In genomic region chr12:12810507-12811143, GRCh38 we compare ENCODE assay signal across 16 cellular contexts. TPM values are rescaled to one million over a fixed set of nuclear protein-coding genes. Genes with fewer than 3 reads are reported as not detected.
DNase-seq lines count a peak whose midpoint lies in the region; ATAC-seq lines count a peak whose summit lies in the region.
"Had no signal": no experiment of that assay in that cellular context is flagged by ENCODE, and none has a peak within 500 bp of the region (broad histone marks: within the 10 kb centered on the region; RNA-seq: fewer than 3 reads in every experiment).

No MANE protein-coding gene starts in this region.

- H3K36me3 Mint-ChIP-seq in activated naive CD4-positive, alpha-beta T cell treated with anti-CD3 and anti-CD28 coated beads, Interleukin-2, amount 10 ng/mL, durations not matched to agents 7 days and 5 days = peaks cover 21% of the 10 kb centered on the region
- H3K36me3 Mint-ChIP-seq in activated naive CD4-positive, alpha-beta T cell treated with anti-CD3 and anti-CD28 coated beads, Interleukin-2, amount 50 U/mL, for 72 hours = peaks cover 15 to 19% of the 10 kb centered on the region in 2 donors
- H3K36me3 Mint-ChIP-seq in T-cell = peaks cover 16% of the 10 kb centered on the region
- H3K36me3 Mint-ChIP-seq in stimulated activated memory B cell treated with anti-CD40 and anti-IgM and Interleukin-4, amounts not matched to agents 10 μg/mL and 1 μg/mL and 100 μg/mL, for 72 hours = peaks cover 5% of the 10 kb centered on the region

- H3K27ac Mint-ChIP-seq in activated naive CD4-positive, alpha-beta T cell treated with anti-CD3 and anti-CD28 coated beads, Interleukin-2, amount 10 ng/mL, durations not matched to agents 7 days and 5 days = peak overlapping the region; percentile 74
- no peak overlapping the region for H3K27ac Mint-ChIP-seq in activated naive CD4-positive, alpha-beta T cell treated with anti-CD3 and anti-CD28 coated beads, Interleukin-2, amount 50 U/mL, for 72 hours
- peak overlapping the region; percentile 75 to 80 for H3K27ac Mint-ChIP-seq in T-cell
- H3K27ac Mint-ChIP-seq in stimulated activated memory B cell treated with anti-CD40 and anti-IgM and Interleukin-4, amounts not matched to agents 10 μg/mL and 1 μg/mL and 100 μg/mL, for 72 hours = peak overlapping the region; percentile 18
- H3K27ac Mint-ChIP-seq: effector memory CD8-positive, alpha-beta T cell; T-helper 1 cell treated with Interleukin-12 subunit alpha and Interleukin-12 subunit beta and Interleukin-4 antibody, amounts not matched to agents 30 μg/mL and 1 μg/mL, for 36 hours had no signal

- H3K4me1 Mint-ChIP-seq in activated naive CD4-positive, alpha-beta T cell treated with anti-CD3 and anti-CD28 coated beads, Interleukin-2, amount 10 ng/mL, durations not matched to agents 7 days and 5 days = peaks cover 85% of the 10 kb centered on the region
- peaks cover 68 to 72% (median 72%) of the 10 kb centered on the region in 3 donors for H3K4me1 Mint-ChIP-seq in T-cell
- H3K4me1 Mint-ChIP-seq in stimulated activated memory B cell treated with anti-CD40 and anti-IgM and Interleukin-4, amounts not matched to agents 10 μg/mL and 1 μg/mL and 100 μg/mL, for 72 hours = peaks cover 73% of the 10 kb centered on the region

- ATAC-seq in activated naive CD4-positive, alpha-beta T cell treated with anti-CD3 and anti-CD28 coated beads, Interleukin-2, amount 50 U/mL, for 72 hours = no peak
- ATAC-seq in T-cell (replicated peaks in 1 of 4) (no peak), GM18861 (IDR thresholded peaks at IDR 0.05; ENCODE audit: unreplicated experiment) (no peak), HG02885 (IDR thresholded peaks at IDR 0.05; ENCODE audit: poor library complexity, unreplicated experiment) (no peak)
- ATAC-seq in stimulated activated memory B cell treated with anti-CD40 and anti-IgM and Interleukin-4, amounts not matched to agents 10 μg/mL and 1 μg/mL and 100 μg/mL, for 72 hours = no peak
- ATAC-seq: effector memory CD8-positive, alpha-beta T cell; sciatic nerve had no signal

- CTCF ChIA-PET in activated naive CD4-positive, alpha-beta T cell treated with anti-CD3 and anti-CD28 coated beads, Interleukin-2, amount 10 ng/mL, durations not matched to agents 7 days and 5 days (lab: Charles Lee) = interaction anchor here (0.6 to 1.3 kb wide), 2 partner anchors 21 to 440 kb away, joined by 3 to 6 read pairs; no protein-coding TSS in a partner anchor
- CTCF ChIA-PET in T-cell (lab: Charles Lee) = interaction anchor here (0.7 to 5.3 kb wide), 3 partner anchors 21 to 24 kb away, joined by 3 to 48 read pairs (median 4); no protein-coding TSS in a partner anchor

- H3K27me3 Mint-ChIP-seq in activated naive CD4-positive, alpha-beta T cell treated with anti-CD3 and anti-CD28 coated beads, Interleukin-2, amount 10 ng/mL, durations not matched to agents 7 days and 5 days = no peaks in the 10 kb centered on the region
- H3K27me3 Mint-ChIP-seq in T-cell = no peaks in the 10 kb centered on the region
- no peaks in the 10 kb centered on the region for H3K27me3 Mint-ChIP-seq in stimulated activated memory B cell treated with anti-CD40 and anti-IgM and Interleukin-4, amounts not matched to agents 10 μg/mL and 1 μg/mL and 100 μg/mL, for 72 hours
- H3K27me3 Mint-ChIP-seq: effector memory CD8-positive, alpha-beta T cell had no signal

- H3K4me3 Mint-ChIP-seq in activated naive CD4-positive, alpha-beta T cell treated with anti-CD3 and anti-CD28 coated beads, Interleukin-2, amount 10 ng/mL, durations not matched to agents 7 days and 5 days = no peak overlapping the region
- no peak overlapping the region for H3K4me3 Mint-ChIP-seq in T-cell
- H3K4me3 Mint-ChIP-seq in stimulated activated memory B cell treated with anti-CD40 and anti-IgM and Interleukin-4, amounts not matched to agents 10 μg/mL and 1 μg/mL and 100 μg/mL, for 72 hours = no peak overlapping the region
- H3K4me3 Mint-ChIP-seq: effector memory CD8-positive, alpha-beta T cell; T-helper 1 cell treated with Interleukin-12 subunit alpha and Interleukin-12 subunit beta and Interleukin-4 antibody, amounts not matched to agents 30 μg/mL and 1 μg/mL, for 36 hours had no signal

- H3K9me3 Mint-ChIP-seq in activated naive CD4-positive, alpha-beta T cell treated with anti-CD3 and anti-CD28 coated beads, Interleukin-2, amount 10 ng/mL, durations not matched to agents 7 days and 5 days = no peaks in the 10 kb centered on the region
- H3K9me3 Mint-ChIP-seq in activated naive CD4-positive, alpha-beta T cell treated with anti-CD3 and anti-CD28 coated beads, Interleukin-2, amount 50 U/mL, for 72 hours = no peaks in the 10 kb centered on the region
- H3K9me3 Mint-ChIP-seq in T-cell = no peaks in the 10 kb centered on the region
- no peaks in the 10 kb centered on the region for H3K9me3 Mint-ChIP-seq in stimulated activated memory B cell treated with anti-CD40 and anti-IgM and Interleukin-4, amounts not matched to agents 10 μg/mL and 1 μg/mL and 100 μg/mL, for 72 hours
- H3K9me3 Mint-ChIP-seq: effector memory CD8-positive, alpha-beta T cell; T-helper 1 cell treated with Interleukin-12 subunit alpha and Interleukin-12 subunit beta and Interleukin-4 antibody, amounts not matched to agents 30 μg/mL and 1 μg/mL, for 36 hours had no signal

- POLR2A ChIA-PET in T-cell (lab: Charles Lee) = interaction anchor here in 1 of 2 donors (0.6 kb wide), 1 partner anchor 437 kb away, joined by 14 read pairs; no protein-coding TSS in a partner anchor

- no peak for DNase-seq in activated naive CD4-positive, alpha-beta T cell treated with anti-CD3 and anti-CD28 coated beads, Interleukin-2, amount 10 ng/mL, durations not matched to agents 7 days and 5 days
- no peak for DNase-seq in activated naive CD4-positive, alpha-beta T cell treated with anti-CD3 and anti-CD28 coated beads, Interleukin-2, amount 50 U/mL, for 72 hours (ENCODE audit: low spot score in 2 of 2)
- DNase-seq in DMS53 treated with DMSO at 0.1 percent for 48 hours (lab: John Stamatoyannopoulos, UW; ENCODE audit: unreplicated experiment) (peak; percentile 68), T-cell (no peak)
- DNase-seq: activated CD4-positive, CD25-positive, alpha-beta regulatory T cell; activated CD8-positive, alpha-beta memory T cell treated with anti-CD3 and anti-CD28 coated beads, Interleukin-2, amount 50 U/mL, for 4 hours; activated gamma-delta T cell; effector memory CD8-positive, alpha-beta T cell; mesendoderm; SHP77 treated with DMSO at 0.1 percent for 48 hours; stimulated activated CD4-positive, alpha-beta T cell treated with anti-CD3 and anti-CD28 coated beads, Interleukin-2, amount 100 ng/mL, for 24 hours had no signal

RNA-seq across cellular contexts. Expression of gene DDX47, which starts 2.5 kb away (rescaled TPM):
- total RNA-seq in activated naive CD4-positive, alpha-beta T cell treated with anti-CD3 and anti-CD28 coated beads, Interleukin-2, amount 50 U/mL, for 72 hours = 100 to 1,000 TPM in 1 of 2 donors, 10 to 100 TPM in 1; 94.7 to 109 TPM
- total RNA-seq in T-cell = 100 to 1,000 TPM in 2 of 5 donors, 10 to 100 TPM in 3; 60.4 to 141 (median 69.8) TPM

RNA-seq across cellular contexts. Expression of gene APOLD1, which starts 25.2 kb away (rescaled TPM):
- total RNA-seq in activated naive CD4-positive, alpha-beta T cell treated with anti-CD3 and anti-CD28 coated beads, Interleukin-2, amount 50 U/mL, for 72 hours = 1 to 10 TPM; 5.2 to 6.5 TPM
- 1 to 10 TPM in 4 of 5 donors, under 1 TPM in 1; 0.82 to 4.7 (median 3.8) TPM for total RNA-seq in T-cell

Comparison
In these comparisons a context has a peak if more than half of its experiments do, and no peak if none do; other contexts are left out.
1. H3K27ac Mint-ChIP-seq: peak in activated naive CD4-positive, alpha-beta T cell treated with anti-CD3 and anti-CD28 coated beads, Interleukin-2, amount 10 ng/mL, durations not matched to agents 7 days and 5 days (single experiment), T-cell (2 of 2) and stimulated activated memory B cell treated with anti-CD40 and anti-IgM and Interleukin-4, amounts not matched to agents 10 μg/mL and 1 μg/mL and 100 μg/mL, for 72 hours (single experiment); none in activated naive CD4-positive, alpha-beta T cell treated with anti-CD3 and anti-CD28 coated beads, Interleukin-2, amount 50 U/mL, for 72 hours (0 of 2).